15 cellular contexts compared by ENCODE assay signal in the genomic region with DNA sequence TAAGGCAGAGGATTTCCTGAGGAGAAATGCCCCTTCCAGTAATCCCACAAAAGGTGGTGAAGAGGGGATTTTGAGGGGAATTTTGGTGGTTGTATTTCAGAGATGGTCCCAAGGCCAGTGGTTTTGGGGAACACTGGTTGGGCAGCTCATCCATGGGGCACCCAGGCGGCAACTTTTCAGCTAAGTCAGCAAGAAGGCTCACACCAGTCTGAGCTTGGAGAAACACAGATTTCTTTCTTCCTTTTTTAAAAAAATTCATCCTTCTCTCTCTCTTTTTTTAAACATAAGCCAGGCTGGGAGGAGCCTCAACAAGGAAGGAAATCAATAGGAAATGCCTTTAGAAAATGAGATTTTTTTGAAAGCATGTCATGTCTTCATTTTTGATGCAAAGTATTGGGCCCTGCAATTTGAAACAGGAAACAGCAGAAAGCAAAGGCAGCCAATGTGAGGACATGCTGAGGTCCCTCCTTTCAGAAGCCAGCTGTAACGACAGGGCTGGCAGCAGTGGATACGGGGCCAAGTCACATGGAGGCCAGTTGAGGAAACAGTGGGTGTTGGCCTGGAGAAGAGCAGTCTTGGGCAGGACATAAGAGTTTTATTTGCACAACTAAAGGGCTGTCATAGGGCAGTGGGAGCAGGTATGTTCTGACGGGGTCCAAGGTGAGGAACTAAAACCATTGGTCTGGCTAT.
DNase-seq lines count a peak whose midpoint lies in the region; ATAC-seq, FAIRE-seq and TF ChIP-seq lines count a peak whose summit lies in the region.
"Had no signal": no experiment of that assay in that cellular context is flagged by ENCODE, and none has a peak within 500 bp of the region (broad histone marks: within the 10 kb centered on the region; RNA-seq: fewer than 3 reads in every experiment).

No MANE protein-coding gene starts in this region.

- TF ChIP-seq POLR2A in thyroid gland (IDR thresholded peaks at IDR 0.05) (no peak), GM12892 (IDR thresholded peaks at IDR 0.05; ENCODE audit: low read depth, low read length) (no peak)

- H3K4me3 Mint-ChIP-seq in activated naive CD8-positive, alpha-beta T cell treated with anti-CD3 and anti-CD28 coated beads, Interleukin-2, amount 50 U/mL, for 24 hours, result no peak overlapping the region
- H3K4me3 Mint-ChIP-seq: CD8-positive, alpha-beta memory T cell; IgD-negative memory B cell; stimulated activated naive B cell treated with anti-CD40 and anti-IgM and Interleukin-4, amounts not matched to agents 10 μg/mL and 1 μg/mL and 100 μg/mL, for 72 hours had no signal

- no peaks in the 10 kb centered on the region for H3K9me3 Mint-ChIP-seq in activated naive CD8-positive, alpha-beta T cell treated with anti-CD3 and anti-CD28 coated beads, Interleukin-2, amount 50 U/mL, for 24 hours
- H3K9me3 Mint-ChIP-seq: stimulated activated naive B cell treated with anti-CD40 and anti-IgM and Interleukin-4, amounts not matched to agents 10 μg/mL and 1 μg/mL and 100 μg/mL, for 72 hours had no signal

- 29 to 42% methylated on average over 4 of the region's 4 CpGs for WGBS in lung, 2 donors
- 54 to 55% methylated on average over 4 of the region's 4 CpGs for WGBS in thyroid gland, 2 donors

- intact Hi-C loops in thyroid gland (cut with DNase I), result no loop called here

- H3K27ac ChIP-seq in lung (ENCODE audit: low read depth in 1 of 2, low read length in 1 of 2), result peak overlapping the region in 1 of 2 donors; percentile 64
- no peak overlapping the region for H3K27ac ChIP-seq in thyroid gland
- H3K27ac ChIP-seq: prostate gland had no signal

- TF ChIP-seq CTCF in lung (IDR thresholded peaks at IDR 0.05; ENCODE audit: control extremely low read depth, extremely low read depth), result no peak
- TF ChIP-seq CTCF in thyroid gland (IDR thresholded peaks at IDR 0.05), result no peak

- no peak for FAIRE-seq in GM12892 (lab: Jason Lieb, UNC)

- no peaks in the 10 kb centered on the region for H3K4me1 Mint-ChIP-seq in activated naive CD8-positive, alpha-beta T cell treated with anti-CD3 and anti-CD28 coated beads, Interleukin-2, amount 50 U/mL, for 24 hours
- H3K4me1 Mint-ChIP-seq: CD8-positive, alpha-beta memory T cell had no signal

- H3K27me3 Mint-ChIP-seq in activated naive CD8-positive, alpha-beta T cell treated with anti-CD3 and anti-CD28 coated beads, Interleukin-2, amount 50 U/mL, for 24 hours, result peaks cover 11% of the 10 kb centered on the region

- no peaks in the 10 kb centered on the region for H3K36me3 Mint-ChIP-seq in activated naive CD8-positive, alpha-beta T cell treated with anti-CD3 and anti-CD28 coated beads, Interleukin-2, amount 50 U/mL, for 24 hours (ENCODE audit: low read depth)
- H3K36me3 Mint-ChIP-seq: stimulated activated naive B cell treated with anti-CD40 and anti-IgM and Interleukin-4, amounts not matched to agents 10 μg/mL and 1 μg/mL and 100 μg/mL, for 72 hours had no signal

- ATAC-seq in lung (ENCODE audit: insufficient read depth, low FRiP score) (peak; percentile 31), GM21717 (IDR thresholded peaks at IDR 0.05; ENCODE audit: unreplicated experiment) (no peak)
- ATAC-seq in activated naive CD8-positive, alpha-beta T cell treated with anti-CD3 and anti-CD28 coated beads, Interleukin-2, amount 50 U/mL, for 24 hours, result no peak

- H3K4me3 ChIP-seq in lung, result no peak overlapping the region
- no peak overlapping the region for H3K4me3 ChIP-seq in thyroid gland (replicated peaks in 1 of 3)
- H3K4me3 ChIP-seq: prostate gland had no signal

- H3K4me1 ChIP-seq in lung (ENCODE audit: control insufficient read depth in 2 of 2, insufficient read depth in 2 of 2, low read length in 2 of 2), result peaks cover 0 to 2% of the 10 kb centered on the region in 2 donors
- H3K4me1 ChIP-seq in thyroid gland, result no peaks in the 10 kb centered on the region
- H3K4me1 ChIP-seq: prostate gland had no signal

- H3K27me3 ChIP-seq in lung (ENCODE audit: control insufficient read depth, insufficient read depth), result no peaks in the 10 kb centered on the region
- no peaks in the 10 kb centered on the region for H3K27me3 ChIP-seq in thyroid gland

- H3K27ac Mint-ChIP-seq in activated naive CD8-positive, alpha-beta T cell treated with anti-CD3 and anti-CD28 coated beads, Interleukin-2, amount 50 U/mL, for 24 hours, result no peak overlapping the region
- H3K27ac Mint-ChIP-seq: CD8-positive, alpha-beta memory T cell; IgD-negative memory B cell; stimulated activated naive B cell treated with anti-CD40 and anti-IgM and Interleukin-4, amounts not matched to agents 10 μg/mL and 1 μg/mL and 100 μg/mL, for 72 hours had no signal

- H3K9me3 ChIP-seq in lung (ENCODE audit: control insufficient read depth in 2 of 2, insufficient read depth in 1 of 2, low read length in 1 of 2), result no peaks in the 10 kb centered on the region
- no peaks in the 10 kb centered on the region for H3K9me3 ChIP-seq in thyroid gland
- H3K9me3 ChIP-seq: prostate gland had no signal

- no peaks in the 10 kb centered on the region for H3K36me3 ChIP-seq in lung (ENCODE audit: control insufficient read depth in 2 of 2, insufficient read depth in 2 of 2, low read length in 2 of 2)
- no peaks in the 10 kb centered on the region for H3K36me3 ChIP-seq in thyroid gland
- H3K36me3 ChIP-seq: prostate gland had no signal

- DNase-seq in NCI-H69 (lab: John Stamatoyannopoulos, UW) (peak; percentile 45), fibroblast of gingiva (ENCODE audit: low read depth) (peak; percentile 30), lung (ENCODE audit: low spot score) (peak; percentile 54), thyroid gland (peak; percentile 23 to 28), GM12892 (ENCODE audit: insufficient read length) (no peak)
- no peak for DNase-seq in activated naive CD8-positive, alpha-beta T cell treated with anti-CD3 and anti-CD28 coated beads, Interleukin-2, amount 50 U/mL, for 24 hours
- no peak for DNase-seq in activated T-cell treated with anti-CD3 and anti-CD28 coated beads, Interleukin-2, amount 50 U/mL, for 48 hours
- DNase-seq: CD8-positive, alpha-beta memory T cell; mammary epithelial cell; NCI-H1436 treated with DMSO at 0.1 percent for 48 hours; stimulated activated CD4-positive, alpha-beta T cell treated with anti-CD3 and anti-CD28 coated beads, Interleukin-4, amount 100 ng/mL, for 1 hour; stimulated activated naive B cell treated with anti-CD40 and anti-IgM and Interleukin-4, amounts not matched to agents 10 μg/mL and 1 μg/mL and 100 μg/mL, for 72 hours had no signal

Comparison
In these comparisons a context has a peak if more than half of its experiments do, and no peak if none do; other contexts are left out.
1. DNase-seq: peak in NCI-H69 (single experiment), fibroblast of gingiva (single experiment), lung (single experiment) and thyroid gland (2 of 2); none in activated naive CD8-positive, alpha-beta T cell treated with anti-CD3 and anti-CD28 coated beads, Interleukin-2, amount 50 U/mL, for 24 hours (single experiment), activated T-cell treated with anti-CD3 and anti-CD28 coated beads, Interleukin-2, amount 50 U/mL, for 48 hours (0 of 2) and GM12892 (single experiment).